1 cellular context compared by ENCODE assay signal in genomic region chr16:51596247-51596646, GRCh38.
TF ChIP-seq lines count a peak whose summit lies in the region.

No MANE protein-coding gene starts in this region.

TF ChIP-seq in K562, 482 proteins besides CTCF, POLR2A, EP300 and RAD21 (continued from another document):
- TF ChIP-seq TFE3 (CRISPR knock-in tag; IDR thresholded peaks at IDR 0.05) (peak; percentile 43; the same call in 1 of the 2 replicates), ESRRA (IDR thresholded peaks at IDR 0.05; ENCODE audit: borderline replicate concordance, low read depth) (no peak), SFPQ (IDR thresholded peaks at IDR 0.05; ENCODE audit: low read depth, low read length) (no peak), C11orf30 (IDR thresholded peaks at IDR 0.05; ENCODE audit: low read depth) (no peak), USF2 (CRISPR knock-in tag; IDR thresholded peaks at IDR 0.05) (peak; percentile 3; the same call in 1 of the 2 replicates)
